In genomic region chr13:29923554-29924481, GRCh38 we compare ENCODE assay signal across 8 cellular contexts.
A peak's percentile ranks its signal among the peaks of the same experiment; 100 is the strongest.
DNase-seq lines count a peak whose midpoint lies in the region; ATAC-seq and TF ChIP-seq lines count a peak whose summit lies in the region.

No MANE protein-coding gene starts in this region.

- POLR2A ChIA-PET in CD4-positive, alpha-beta memory T cell (lab: Charles Lee; ENCODE audit: partially characterized antibody), result interaction anchor here (1.0 to 3.1 kb wide), 8 partner anchors 9 to 191 kb away, joined by 3 to 36 read pairs (median 4); partner anchors contain the start of gene UBL3
- POLR2A ChIA-PET in activated naive CD8-positive, alpha-beta T cell treated with anti-CD3 and anti-CD28 coated beads, Interleukin-2, amount 10 ng/mL, durations not matched to agents 7 days and 5 days (lab: Charles Lee), result interaction anchor here (1.0 kb wide), 1 partner anchor 191 kb away, joined by 3 read pairs; no protein-coding TSS in a partner anchor

- H3K36me3 ChIP-seq in CD4-positive, alpha-beta memory T cell (ENCODE audit: insufficient read depth, low read length), result no peaks in the 10 kb centered on the region

- no peak overlapping the region for H3K27ac ChIP-seq in CD4-positive, alpha-beta memory T cell (ENCODE audit: low read depth, low read length)

- CTCF ChIA-PET in CD4-positive, alpha-beta memory T cell (lab: Charles Lee; ENCODE audit: partially characterized antibody), result interaction anchor here (0.7 to 13.2 kb wide), 38 partner anchors 12 to 417 kb away, joined by 3 to 231 read pairs (median 5); partner anchors contain the start of gene UBL3

- no peaks in the 10 kb centered on the region for H3K36me3 Mint-ChIP-seq in CD4-positive, alpha-beta memory T cell
- no peaks in the 10 kb centered on the region for H3K36me3 Mint-ChIP-seq in activated naive CD8-positive, alpha-beta T cell treated with anti-CD3 and anti-CD28 coated beads, Interleukin-2, amount 10 ng/mL, durations not matched to agents 7 days and 5 days

- no peaks in the 10 kb centered on the region for H3K27me3 Mint-ChIP-seq in CD4-positive, alpha-beta memory T cell
- H3K27me3 Mint-ChIP-seq in activated naive CD8-positive, alpha-beta T cell treated with anti-CD3 and anti-CD28 coated beads, Interleukin-2, amount 10 ng/mL, durations not matched to agents 7 days and 5 days, result no peaks in the 10 kb centered on the region

- H3K4me1 Mint-ChIP-seq in CD4-positive, alpha-beta memory T cell, result peaks cover 19 to 38% (median 28%) of the 10 kb centered on the region in 4 donors
- peaks cover 9% of the 10 kb centered on the region for H3K4me1 Mint-ChIP-seq in activated naive CD8-positive, alpha-beta T cell treated with anti-CD3 and anti-CD28 coated beads, Interleukin-2, amount 10 ng/mL, durations not matched to agents 7 days and 5 days

- H3K27ac Mint-ChIP-seq in CD4-positive, alpha-beta memory T cell, result peak overlapping the region in 1 of 7 donors; percentile 53
- H3K27ac Mint-ChIP-seq in activated naive CD8-positive, alpha-beta T cell treated with anti-CD3 and anti-CD28 coated beads, Interleukin-2, amount 10 ng/mL, durations not matched to agents 7 days and 5 days, result no peak overlapping the region

- peak; percentile 16 to 64 (median 40) for DNase-seq in CD4-positive, alpha-beta memory T cell
- DNase-seq in SHP77 treated with DMSO at 0.1 percent for 48 hours (lab: John Stamatoyannopoulos, UW) (peak; percentile 79), left ventricle myocardium superior (peak; percentile 59), retinal pigment epithelial cell (ENCODE audit: low read depth) (peak; percentile 94)
- peak; percentile 55 for DNase-seq in activated naive CD8-positive, alpha-beta T cell treated with anti-CD3 and anti-CD28 coated beads, Interleukin-2, amount 10 ng/mL, durations not matched to agents 7 days and 5 days

- no peak overlapping the region for H3K4me3 ChIP-seq in CD4-positive, alpha-beta memory T cell (ENCODE audit: low read length in 2 of 2)
- H3K4me3 ChIP-seq in retinal pigment epithelial cell (ENCODE audit: low read length), result no peak overlapping the region

- peak; percentile 96 for TF ChIP-seq CTCF in retinal pigment epithelial cell (conservative IDR thresholded peaks at IDR 0.05; ENCODE audit: low read depth, low read length)

- no peaks in the 10 kb centered on the region for H3K9me3 ChIP-seq in CD4-positive, alpha-beta memory T cell (ENCODE audit: control insufficient read depth in 1 of 2, low read length in 2 of 2)

- H3K4me1 ChIP-seq in CD4-positive, alpha-beta memory T cell (ENCODE audit: insufficient read depth, low read length), result peaks cover 17% of the 10 kb centered on the region

- peaks cover 0 to 1% (median 0%) of the 10 kb centered on the region in 8 donors for H3K9me3 Mint-ChIP-seq in CD4-positive, alpha-beta memory T cell
- no peaks in the 10 kb centered on the region for H3K9me3 Mint-ChIP-seq in activated naive CD8-positive, alpha-beta T cell treated with anti-CD3 and anti-CD28 coated beads, Interleukin-2, amount 10 ng/mL, durations not matched to agents 7 days and 5 days

- ATAC-seq in HG03520 (IDR thresholded peaks at IDR 0.05; ENCODE audit: unreplicated experiment), result peak; percentile 55
- peak; percentile 54 for ATAC-seq in activated naive CD8-positive, alpha-beta T cell treated with anti-CD3 and anti-CD28 coated beads, Interleukin-2, amount 10 ng/mL, durations not matched to agents 7 days and 5 days (ENCODE audit: low read depth)
- ATAC-seq in left ventricle myocardium superior, result peak; percentile 87
- no peak for ATAC-seq in GM21526 (IDR thresholded peaks at IDR 0.05; ENCODE audit: low FRiP score, unreplicated experiment)
- no peak for ATAC-seq in GM21515 (IDR thresholded peaks at IDR 0.05; ENCODE audit: unreplicated experiment)

- no peaks in the 10 kb centered on the region for H3K27me3 ChIP-seq in CD4-positive, alpha-beta memory T cell (ENCODE audit: insufficient read depth, low read length)

- H3K4me3 Mint-ChIP-seq in CD4-positive, alpha-beta memory T cell, result peak overlapping the region in 2 of 8 donors; percentile 14 to 34
- no peak overlapping the region for H3K4me3 Mint-ChIP-seq in activated naive CD8-positive, alpha-beta T cell treated with anti-CD3 and anti-CD28 coated beads, Interleukin-2, amount 10 ng/mL, durations not matched to agents 7 days and 5 days

- intact Hi-C loops in CD4-positive, alpha-beta memory T cell (cut with micrococcal nuclease), result loop anchor here (5.0 kb wide), 1 partner anchor 77 kb away; no protein-coding TSS in a partner anchor
- intact Hi-C loops in left ventricle myocardium superior (cut with micrococcal nuclease), result no loop called here

Comparison
In these comparisons a context has a peak if more than half of its experiments do, and no peak if none do; other contexts are left out.
1. DNase-seq: peak in every context shown above with its lines; median percentile 94 in retinal pigment epithelial cell; 79 in SHP77 treated with DMSO at 0.1 percent for 48 hours; 59 in left ventricle myocardium superior; 55 in activated naive CD8-positive, alpha-beta T cell treated with anti-CD3 and anti-CD28 coated beads, Interleukin-2, amount 10 ng/mL, durations not matched to agents 7 days and 5 days; 40 in CD4-positive, alpha-beta memory T cell.
2. ATAC-seq: peak in HG03520 (single experiment), activated naive CD8-positive, alpha-beta T cell treated with anti-CD3 and anti-CD28 coated beads, Interleukin-2, amount 10 ng/mL, durations not matched to agents 7 days and 5 days (single experiment) and left ventricle myocardium superior (single experiment); none in GM21526 (single experiment) and GM21515 (single experiment).